In genomic region chr3:35946121-35946856, GRCh38 we compare ENCODE assay signal across 8 cellular contexts.
DNase-seq lines count a peak whose midpoint lies in the region; ATAC-seq and TF ChIP-seq lines count a peak whose summit lies in the region.

No MANE protein-coding gene starts in this region.

- H3K4me3 ChIP-seq in Panc1 (ENCODE audit: low read depth in 2 of 2, low read length in 2 of 2) (no peak overlapping the region), fibroblast of villous mesenchyme (ENCODE audit: low read depth, low read length) (no peak overlapping the region)

- no peak overlapping the region for H3K27ac Mint-ChIP-seq in natural killer cell

- no peaks in the 10 kb centered on the region for H3K36me3 Mint-ChIP-seq in natural killer cell

- H3K9me3 Mint-ChIP-seq in natural killer cell = peaks cover 3 to 5% of the 10 kb centered on the region in 2 donors

- H3K27me3 Mint-ChIP-seq in natural killer cell (ENCODE audit: low read depth in 2 of 2) = no peaks in the 10 kb centered on the region

- H3K27me3 ChIP-seq in Panc1 (ENCODE audit: control insufficient read depth, insufficient read depth, low read length) = no peaks in the 10 kb centered on the region

- POLR2A ChIA-PET in Panc1 (lab: Charles Lee) = no interaction called here

- ATAC-seq in GM18868 (IDR thresholded peaks at IDR 0.05; ENCODE audit: unreplicated experiment) (peak; percentile 64), Panc1 (no peak), natural killer cell (no peak), GM18867 (IDR thresholded peaks at IDR 0.05; ENCODE audit: unreplicated experiment) (no peak), GM19035 (IDR thresholded peaks at IDR 0.05; ENCODE audit: unreplicated experiment) (no peak)

- TF ChIP-seq CTCF in Panc1 (IDR thresholded peaks at IDR 0.05) (peak; percentile 28; the same call in 1 of the 2 replicates), fibroblast of villous mesenchyme (IDR thresholded peaks at IDR 0.05; ENCODE audit: insufficient read depth, low read depth, low read length) (peak; percentile 31), natural killer cell (IDR thresholded peaks at IDR 0.05) (no peak)

- in situ Hi-C loops in Panc1 (cut with HindIII; ENCODE audit: low pct_unique_long_range_greater_than_20kb, low sequenced_read_pairs) = no loop called here

- CTCF ChIA-PET in Panc1 (lab: Charles Lee) = no interaction called here

- BruUV-seq in Panc1 (replicated peaks; lab: Mats Ljungman, UMichigan) = no TSS peak

- H3K4me3 Mint-ChIP-seq in natural killer cell = no peak overlapping the region

- no peaks in the 10 kb centered on the region for H3K4me1 Mint-ChIP-seq in natural killer cell

- H3K27ac ChIP-seq in Panc1 (ENCODE audit: low read length) = no peak overlapping the region

- no peaks in the 10 kb centered on the region for H3K4me1 ChIP-seq in Panc1 (ENCODE audit: control insufficient read depth, insufficient read depth, low read length)

- no peaks in the 10 kb centered on the region for H3K9me3 ChIP-seq in Panc1 (ENCODE audit: control insufficient read depth, insufficient read depth, low read depth, low read length)

- H3K36me3 ChIP-seq in Panc1 (ENCODE audit: control insufficient read depth, insufficient read depth, low read length) = no peaks in the 10 kb centered on the region

- intact Hi-C loops in Panc1 (cut with micrococcal nuclease; ENCODE audit: unreplicated experiment) = no loop called here
- intact Hi-C loops in natural killer cell (cut with micrococcal nuclease) = no loop called here

- DNase-seq in A172 (ENCODE audit: low spot score) (peak; percentile 38), Panc1 (ENCODE audit: low read depth, low spot score) (no peak), fibroblast of villous mesenchyme (ENCODE audit: low read depth) (peak; percentile 13), epidermal melanocyte (ENCODE audit: insufficient read length, low spot score) (no peak), natural killer cell (no peak)

Comparison
In these comparisons a context has a peak if more than half of its experiments do, and no peak if none do; other contexts are left out.
1. DNase-seq: peak in A172 (single experiment) and fibroblast of villous mesenchyme (single experiment); none in Panc1 (single experiment), epidermal melanocyte (single experiment) and natural killer cell (single experiment).